Comparison of ENCODE assay signal across 35 cellular contexts in genomic region chr6:128164254-128164653, GRCh38.
"Had no signal": no experiment of that assay in that cellular context is flagged by ENCODE, and none has a peak within 500 bp of the region (broad histone marks: within the 10 kb centered on the region; RNA-seq: fewer than 3 reads in every experiment).

No MANE protein-coding gene starts in this region.

- H3K9me3 ChIP-seq: MG63 had no signal

- DNase-seq: Karpas-422, Kasumi-1, MG63, MM.1S, MV-4-11, NCI-H1048, NCI-H1092, NCI-H1092 treated with DMSO at 0.1 percent for 48 hours, NCI-H1105, NCI-H1105 treated with DMSO at 0.1 percent for 48 hours, NCI-H1417, NCI-H1417 treated with DMSO at 0.1 percent for 48 hours, NCI-H1436, NCI-H1436 treated with DMSO at 0.1 percent for 48 hours, NCI-H146, NCI-H1694, NCI-H1694 treated with DMSO at 0.1 percent for 48 hours, NCI-H187, NCI-H187 treated with DMSO at 0.1 percent for 48 hours, NCI-H1930, NCI-H2029, NCI-H2029 treated with DMSO at 0.1 percent for 48 hours, NCI-H2081, NCI-H2081 treated with DMSO at 0.1 percent for 48 hours, NCI-H2107, NCI-H2171, NCI-H2171 treated with DMSO at 0.1 percent for 48 hours, NCI-H2227 treated with DMSO at 0.1 percent for 48 hours, NCI-H226, NCI-H345, NCI-H446, NCI-H446 treated with DMSO at 0.1 percent for 48 hours, NCI-H510A, NCI-H510A treated with DMSO at 0.1 percent for 48 hours, NCI-H524 had no signal

- H3K4me3 ChIP-seq: MG63 had no signal

- H3K36me3 ChIP-seq: MG63 had no signal

- H3K27me3 ChIP-seq: MG63 had no signal
